In the genomic region with DNA sequence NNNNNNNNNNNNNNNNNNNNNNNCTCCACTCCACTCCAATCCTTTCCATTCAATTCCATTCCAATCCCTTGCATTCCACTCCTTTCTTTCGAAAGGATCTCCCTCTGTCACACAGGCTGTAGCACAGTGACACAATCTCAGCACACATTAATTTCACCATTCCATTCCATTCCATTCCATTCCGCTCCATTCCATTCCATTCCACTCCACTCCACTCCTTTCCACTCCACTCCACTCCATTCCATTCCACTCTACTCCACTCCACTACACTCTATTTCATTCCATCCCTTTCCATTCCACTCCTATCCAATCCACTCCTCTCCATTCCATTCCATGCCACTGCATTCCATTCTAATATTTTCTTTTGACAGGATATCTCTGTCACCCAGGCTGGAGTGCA, we compare ENCODE assay signal across 18 cellular contexts.
DNase-seq lines count a peak whose midpoint lies in the region; ATAC-seq and TF ChIP-seq lines count a peak whose summit lies in the region.
"Had no signal": no experiment of that assay in that cellular context is flagged by ENCODE, and none has a peak within 500 bp of the region (broad histone marks: within the 10 kb centered on the region; RNA-seq: fewer than 3 reads in every experiment).

No MANE protein-coding gene starts in this region.

- DNase-seq in NAMALWA (ENCODE audit: low spot score) (peak; percentile 4), endodermal cell (no peak), lung (ENCODE audit: low spot score) (no peak), Peyer's patch (no peak), NCI-H1092 (lab: John Stamatoyannopoulos, UW) (no peak)
- DNase-seq in activated naive CD8-positive, alpha-beta T cell treated with anti-CD3 and anti-CD28 coated beads, Interleukin-2, amount 50 U/mL, for 24 hours: no peak
- DNase-seq: AML-193; Caco-2; Calu3; CD4-positive, alpha-beta T cell; CD8-positive, alpha-beta T cell; DMS79 treated with DMSO at 0.1 percent for 48 hours; GF-D8 had no signal

- H3K9ac ChIP-seq in endodermal cell (ENCODE audit: extremely low read depth, low read length, poor library complexity, severe bottlenecking): no peak overlapping the region
- H3K9ac ChIP-seq: BLaER1 treated with 17β-estradiol and CSF1 and Interleukin-3, amounts not matched to agents 10 nM and 100 nM had no signal

- H3K9me3 ChIP-seq in endodermal cell (ENCODE audit: control insufficient read depth, low read length) (peaks cover 92% of the 10 kb centered on the region), lung (ENCODE audit: control insufficient read depth in 2 of 2, insufficient read depth in 1 of 2, low read length in 1 of 2) (peaks cover 0 to 13% of the 10 kb centered on the region in 2 donors), Peyer's patch (no peaks in the 10 kb centered on the region)
- H3K9me3 ChIP-seq: A549; BLaER1 treated with 17β-estradiol and CSF1 and Interleukin-3, amounts not matched to agents 10 nM and 100 nM; Caco-2 had no signal

- no peaks in the 10 kb centered on the region for H3K4me1 Mint-ChIP-seq in endodermal cell
- no peaks in the 10 kb centered on the region for H3K4me1 Mint-ChIP-seq in activated naive CD8-positive, alpha-beta T cell treated with anti-CD3 and anti-CD28 coated beads, Interleukin-2, amount 50 U/mL, for 24 hours
- H3K4me1 Mint-ChIP-seq: B cell had no signal

- H3K27ac ChIP-seq in endodermal cell (ENCODE audit: low read depth, low read length): no peak overlapping the region
- no peak overlapping the region for H3K27ac ChIP-seq in lung (ENCODE audit: low read depth in 1 of 2, low read length in 1 of 2)
- no peak overlapping the region for H3K27ac ChIP-seq in Peyer's patch
- H3K27ac ChIP-seq: 22Rv1; A549; BLaER1 treated with 17β-estradiol and CSF1 and Interleukin-3, amounts not matched to agents 10 nM and 100 nM; C4-2B had no signal

- H3K4me3 ChIP-seq in endodermal cell (ENCODE audit: low read length) (peak overlapping the region; percentile 60), lung (peak overlapping the region; percentile 19), Peyer's patch (no peak overlapping the region)
- H3K4me3 ChIP-seq: A549; BLaER1 treated with 17β-estradiol and CSF1 and Interleukin-3, amounts not matched to agents 10 nM and 100 nM had no signal

- WGBS in endodermal cell (ENCODE audit: insufficient coverage in 1 of 2, insufficient read length in 1 of 2), 2 experiments: 59 to 70% methylated on average over 1 to 2 of the region's 2 CpGs
- 31% methylated on average over 2 of the region's 2 CpGs for WGBS in lung, 2 donors

- TF ChIP-seq POLR2A in Peyer's patch (IDR thresholded peaks at IDR 0.05): no peak

- H3K9me3 Mint-ChIP-seq in endodermal cell: peaks cover 64% of the 10 kb centered on the region
- peaks cover 98% of the 10 kb centered on the region for H3K9me3 Mint-ChIP-seq in activated naive CD8-positive, alpha-beta T cell treated with anti-CD3 and anti-CD28 coated beads, Interleukin-2, amount 50 U/mL, for 24 hours

- no peak overlapping the region for H3K4me3 Mint-ChIP-seq in endodermal cell
- no peak overlapping the region for H3K4me3 Mint-ChIP-seq in activated naive CD8-positive, alpha-beta T cell treated with anti-CD3 and anti-CD28 coated beads, Interleukin-2, amount 50 U/mL, for 24 hours
- H3K4me3 Mint-ChIP-seq: B cell; CD4-positive, alpha-beta T cell; CD8-positive, alpha-beta T cell had no signal

- H3K36me3 Mint-ChIP-seq in endodermal cell (ENCODE audit: low read depth): peaks cover 5% of the 10 kb centered on the region
- H3K36me3 Mint-ChIP-seq in activated naive CD8-positive, alpha-beta T cell treated with anti-CD3 and anti-CD28 coated beads, Interleukin-2, amount 50 U/mL, for 24 hours (ENCODE audit: low read depth): peaks cover 60% of the 10 kb centered on the region

- H3K36me3 ChIP-seq in endodermal cell (ENCODE audit: control insufficient read depth, insufficient read depth, low read length): no peaks in the 10 kb centered on the region
- H3K36me3 ChIP-seq in lung (ENCODE audit: control insufficient read depth in 2 of 2, insufficient read depth in 2 of 2, low read length in 2 of 2): no peaks in the 10 kb centered on the region
- H3K36me3 ChIP-seq in Peyer's patch: no peaks in the 10 kb centered on the region
- H3K36me3 ChIP-seq: BLaER1 treated with 17β-estradiol and CSF1 and Interleukin-3, amounts not matched to agents 10 nM and 100 nM had no signal

- no peak for ATAC-seq in lung (ENCODE audit: insufficient read depth, low FRiP score)
- ATAC-seq in activated naive CD8-positive, alpha-beta T cell treated with anti-CD3 and anti-CD28 coated beads, Interleukin-2, amount 50 U/mL, for 24 hours: no peak
- ATAC-seq: CD8-positive, alpha-beta T cell had no signal

- TF ChIP-seq CTCF in endodermal cell (conservative IDR thresholded peaks at IDR 0.05) (no peak), lung (IDR thresholded peaks at IDR 0.05; ENCODE audit: control extremely low read depth, extremely low read depth) (no peak), Peyer's patch (IDR thresholded peaks at IDR 0.05) (no peak)

- H3K27me3 Mint-ChIP-seq in endodermal cell (ENCODE audit: insufficient read depth): no peaks in the 10 kb centered on the region
- H3K27me3 Mint-ChIP-seq in activated naive CD8-positive, alpha-beta T cell treated with anti-CD3 and anti-CD28 coated beads, Interleukin-2, amount 50 U/mL, for 24 hours: no peaks in the 10 kb centered on the region
- H3K27me3 Mint-ChIP-seq: B cell; CD4-positive, alpha-beta T cell had no signal

- no peaks in the 10 kb centered on the region for H3K4me1 ChIP-seq in endodermal cell (ENCODE audit: control insufficient read depth, insufficient read depth, low read length)
- H3K4me1 ChIP-seq in lung (ENCODE audit: control insufficient read depth in 2 of 2, insufficient read depth in 2 of 2, low read length in 2 of 2): no peaks in the 10 kb centered on the region
- no peaks in the 10 kb centered on the region for H3K4me1 ChIP-seq in Peyer's patch
- H3K4me1 ChIP-seq: A549; BLaER1 treated with 17β-estradiol and CSF1 and Interleukin-3, amounts not matched to agents 10 nM and 100 nM; Caco-2 had no signal

- H3K27me3 ChIP-seq in endodermal cell (ENCODE audit: control insufficient read depth, insufficient read depth, low read length, poor library complexity, severe bottlenecking) (no peaks in the 10 kb centered on the region), lung (ENCODE audit: control insufficient read depth, insufficient read depth) (no peaks in the 10 kb centered on the region), Peyer's patch (no peaks in the 10 kb centered on the region)
- H3K27me3 ChIP-seq: BLaER1 treated with 17β-estradiol and CSF1 and Interleukin-3, amounts not matched to agents 10 nM and 100 nM had no signal

- H3K27ac Mint-ChIP-seq in endodermal cell: no peak overlapping the region
- no peak overlapping the region for H3K27ac Mint-ChIP-seq in activated naive CD8-positive, alpha-beta T cell treated with anti-CD3 and anti-CD28 coated beads, Interleukin-2, amount 50 U/mL, for 24 hours
- H3K27ac Mint-ChIP-seq: B cell; CD4-positive, alpha-beta T cell; CD8-positive, alpha-beta T cell had no signal

Comparison
In these comparisons a context has a peak if more than half of its experiments do, and no peak if none do; other contexts are left out.
1. H3K4me3 ChIP-seq: peak in endodermal cell (single experiment) and lung (single experiment); none in Peyer's patch (0 of 4).